ENCODE assay signal across 1 cellular context in genomic region chr19:3762501-3763459, GRCh38.
A peak's percentile ranks its signal among the peaks of the same experiment; 100 is the strongest.
TF ChIP-seq lines count a peak whose summit lies in the region.

MRPL54 (plus strand) TSS chr19:3762682; CDS start chr19:3762701, 19 bp downstream.

TF ChIP-seq in HepG2, 621 proteins besides CTCF, POLR2A, EP300 and RAD21 (continued from another document and continues in another):
- no peak for TF ChIP-seq ZNF512B (CRISPR knock-in tag; IDR thresholded peaks at IDR 0.05; ENCODE audit: borderline replicate concordance)
- 0 out of 2 replicates have a peak, but pooled peaks have one; percentile 39 for TF ChIP-seq ZBTB44 (CRISPR knock-in tag; IDR thresholded peaks at IDR 0.05)
- no peak for TF ChIP-seq MBNL3 (CRISPR knock-in tag; conservative IDR thresholded peaks at IDR 0.05)
- no peak for TF ChIP-seq NFYB (CRISPR knock-in tag; IDR thresholded peaks at IDR 0.05)
- TF ChIP-seq BRCA1 (CRISPR knock-in tag; IDR thresholded peaks at IDR 0.05) = 0 out of 2 replicates have a peak, but pooled peaks have one; percentile 25
- TF ChIP-seq CEBPG (CRISPR knock-in tag; IDR thresholded peaks at IDR 0.05) = peak; percentile 59; the same call in 1 of the 2 replicates
- TF ChIP-seq JUND (CRISPR knock-in tag; IDR thresholded peaks at IDR 0.05) = no peak
- no peak for TF ChIP-seq ZBTB8A (CRISPR knock-in tag; IDR thresholded peaks at IDR 0.05; ENCODE audit: borderline replicate concordance, low read depth)
- no peak for TF ChIP-seq HOXA9 (CRISPR knock-in tag; IDR thresholded peaks at IDR 0.05; ENCODE audit: borderline replicate concordance)
- TF ChIP-seq ZNF570 (CRISPR knock-in tag; IDR thresholded peaks at IDR 0.05; ENCODE audit: borderline replicate concordance) = no peak
- 0 out of 2 replicates have a peak, but pooled peaks have one; percentile 8 for TF ChIP-seq ZNF331 (CRISPR knock-in tag; IDR thresholded peaks at IDR 0.05)
- no peak; the same call in 1 of the 2 replicates for TF ChIP-seq KLF11 (CRISPR knock-in tag; IDR thresholded peaks at IDR 0.05)
- no peak for TF ChIP-seq ZNF326 (CRISPR knock-in tag; IDR thresholded peaks at IDR 0.05; ENCODE audit: borderline replicate concordance)
- TF ChIP-seq ZNF468 (CRISPR knock-in tag; IDR thresholded peaks at IDR 0.05) = no peak
- TF ChIP-seq SP1 (IDR thresholded peaks at IDR 0.05) = no peak
- TF ChIP-seq SP1 (CRISPR knock-in tag; IDR thresholded peaks at IDR 0.05) = no peak; the same call in 1 of the 2 replicates
- no peak for TF ChIP-seq KMT2B (CRISPR knock-in tag; IDR thresholded peaks at IDR 0.05)
- TF ChIP-seq ZNF432 (CRISPR knock-in tag; IDR thresholded peaks at IDR 0.05; ENCODE audit: borderline replicate concordance) = no peak
- no peak for TF ChIP-seq BCL6 (CRISPR knock-in tag; IDR thresholded peaks at IDR 0.05)
- TF ChIP-seq ATF4 (CRISPR knock-in tag; IDR thresholded peaks at IDR 0.05) = peak in 1 of 2 experiments; percentile 80; a peak in 2 of 4 replicates
- TF ChIP-seq RBM39 (IDR thresholded peaks at IDR 0.05; ENCODE audit: low read depth, low read length, poor library complexity, severe bottlenecking) = peak; percentile 79
- no peak for TF ChIP-seq MIXL1 (CRISPR knock-in tag; IDR thresholded peaks at IDR 0.05)
- no peak for TF ChIP-seq ZNF207 (IDR thresholded peaks at IDR 0.05; ENCODE audit: borderline replicate concordance)
- TF ChIP-seq TAF1 (CRISPR knock-in tag; IDR thresholded peaks at IDR 0.05) = peak; percentile 84
- TF ChIP-seq ZNF503 (CRISPR knock-in tag; IDR thresholded peaks at IDR 0.05) = no peak
- 0 out of 4 replicates have a peak, but pooled peaks of 1 of the 2 experiments have one; percentile 3 for TF ChIP-seq KLF16 (CRISPR knock-in tag; IDR thresholded peaks at IDR 0.05)
- no peak for TF ChIP-seq CCAR2 (optimal IDR thresholded peaks at IDR 0.05; ENCODE audit: low read depth, low read length)
- 0 out of 2 replicates have a peak, but pooled peaks have one; percentile 6 for TF ChIP-seq MED1 (CRISPR knock-in tag; IDR thresholded peaks at IDR 0.05)
- no peak for TF ChIP-seq ZNF550 (CRISPR knock-in tag; IDR thresholded peaks at IDR 0.05; ENCODE audit: borderline replicate concordance)
- no peak for TF ChIP-seq PRMT3 (CRISPR knock-in tag; IDR thresholded peaks at IDR 0.05; ENCODE audit: borderline replicate concordance, low read depth)
- TF ChIP-seq ZKSCAN1 (IDR thresholded peaks at IDR 0.05; ENCODE audit: low read length) = 0 out of 2 replicates have a peak, but pooled peaks have one; percentile 11
- TF ChIP-seq ZNF574 (CRISPR knock-in tag; IDR thresholded peaks at IDR 0.05) = peak; percentile 88
- no peak for TF ChIP-seq ZNF232 (CRISPR knock-in tag; IDR thresholded peaks at IDR 0.05; ENCODE audit: borderline replicate concordance)
- no peak for TF ChIP-seq KLF15 (CRISPR knock-in tag; IDR thresholded peaks at IDR 0.05; ENCODE audit: borderline replicate concordance)
- TF ChIP-seq CEBPB (IDR thresholded peaks at IDR 0.05; ENCODE audit: borderline replicate concordance, low read depth, low read length) = peak; percentile 62; the same call in 1 of the 2 replicates
- no peak for TF ChIP-seq ZSCAN25 (CRISPR knock-in tag; IDR thresholded peaks at IDR 0.05)
- no peak for TF ChIP-seq AHR (CRISPR knock-in tag; IDR thresholded peaks at IDR 0.05)
- TF ChIP-seq ZBTB10 (CRISPR knock-in tag; IDR thresholded peaks at IDR 0.05; ENCODE audit: borderline replicate concordance) = no peak
- TF ChIP-seq ZNF792 (CRISPR knock-in tag; IDR thresholded peaks at IDR 0.05) = no peak; the same call in 1 of the 2 replicates
- TF ChIP-seq GFI1 (CRISPR knock-in tag; IDR thresholded peaks at IDR 0.05; ENCODE audit: borderline replicate concordance) = no peak
- no peak for TF ChIP-seq ZSCAN29 (CRISPR knock-in tag; conservative IDR thresholded peaks at IDR 0.05)
- peak; percentile 78 for TF ChIP-seq ARID4A (CRISPR knock-in tag; IDR thresholded peaks at IDR 0.05; ENCODE audit: borderline replicate concordance)
- no peak for TF ChIP-seq ZNF251 (CRISPR knock-in tag; IDR thresholded peaks at IDR 0.05)
- TF ChIP-seq GATAD1 (CRISPR knock-in tag; IDR thresholded peaks at IDR 0.05) = peak; percentile 93
- no peak for TF ChIP-seq ZKSCAN5 (CRISPR knock-in tag; IDR thresholded peaks at IDR 0.05)
- no peak for TF ChIP-seq ETS1 (CRISPR knock-in tag; IDR thresholded peaks at IDR 0.05)
- TF ChIP-seq ARNT2 (CRISPR knock-in tag; IDR thresholded peaks at IDR 0.05; ENCODE audit: low read depth) = no peak
